Comparison of ENCODE assay signal across 20 cellular contexts in genomic region chr1:98452162-98452561, GRCh38.
DNase-seq lines count a peak whose midpoint lies in the region; ATAC-seq and TF ChIP-seq lines count a peak whose summit lies in the region.
"Had no signal": no experiment of that assay in that cellular context is flagged by ENCODE, and none has a peak within 500 bp of the region (broad histone marks: within the 10 kb centered on the region; RNA-seq: fewer than 3 reads in every experiment).

No MANE protein-coding gene starts in this region.

- ATAC-seq in GM19397 (IDR thresholded peaks at IDR 0.05; ENCODE audit: unreplicated experiment) = peak; percentile 77
- ATAC-seq in HG03442 (IDR thresholded peaks at IDR 0.05; ENCODE audit: unreplicated experiment) = peak; percentile 43
- ATAC-seq in HG02840 (IDR thresholded peaks at IDR 0.05; ENCODE audit: low FRiP score, unreplicated experiment) = no peak
- no peak for ATAC-seq in GM23338
- ATAC-seq: body of pancreas; pancreas; sciatic nerve; stimulated activated naive CD8-positive, alpha-beta T cell treated with anti-CD3 and anti-CD28 coated beads, Interleukin-15, Interleukin-2, amounts not matched to agents 100 U/mL and 50 U/mL, for 24 hours had no signal

- no peak overlapping the region for H3K23ac ChIP-seq in mesendoderm (ENCODE audit: low read length)

- no peak overlapping the region for H4K5ac ChIP-seq in mesendoderm (ENCODE audit: low read length)

- H3K36me3 ChIP-seq in BE2C = no peaks in the 10 kb centered on the region
- H3K36me3 ChIP-seq in osteoblast (ENCODE audit: insufficient read depth, low read length) = no peaks in the 10 kb centered on the region
- H3K36me3 ChIP-seq in GM23338 (ENCODE audit: insufficient read depth) = no peaks in the 10 kb centered on the region
- no peaks in the 10 kb centered on the region for H3K36me3 ChIP-seq in mesendoderm (ENCODE audit: control insufficient read depth, insufficient read depth, low read length)
- H3K36me3 ChIP-seq: pancreas had no signal

- H3K4me3 Mint-ChIP-seq in GM23338 = no peak overlapping the region
- H3K4me3 Mint-ChIP-seq: activated naive CD8-positive, alpha-beta T cell; CD4-positive, CD25-positive, alpha-beta regulatory T cell had no signal

- H3K9me2 ChIP-seq in GM23338 (ENCODE audit: insufficient read depth) = no peaks in the 10 kb centered on the region

- no peak overlapping the region for H2AK5ac ChIP-seq in mesendoderm (ENCODE audit: low read length)

- WGBS in mesendoderm (ENCODE audit: extremely low coverage, insufficient coverage, low lambda C conversion rate) = no CpG with 5 or more reads among the region's 2 CpGs

- no peaks in the 10 kb centered on the region for H3K9me3 ChIP-seq in BE2C
- H3K9me3 ChIP-seq in osteoblast (ENCODE audit: low read depth, low read length) = no peaks in the 10 kb centered on the region

- H3K4me3 ChIP-seq in BE2C (ENCODE audit: low read depth, low read length) = peak overlapping the region; percentile 44; the same call in 1 of the 2 replicates
- H3K4me3 ChIP-seq in osteoblast (ENCODE audit: insufficient read depth, low read length) = no peak overlapping the region
- H3K4me3 ChIP-seq in GM23338 = no peak overlapping the region
- H3K4me3 ChIP-seq in mesendoderm (ENCODE audit: low read length) = no peak overlapping the region
- H3K4me3 ChIP-seq: body of pancreas, lung, pancreas had no signal

- H3K27me3 ChIP-seq in BE2C (no peaks in the 10 kb centered on the region), osteoblast (ENCODE audit: insufficient read depth, low read length) (no peaks in the 10 kb centered on the region), GM23338 (ENCODE audit: insufficient read depth) (no peaks in the 10 kb centered on the region), mesendoderm (ENCODE audit: insufficient read depth, low read length, poor library complexity) (no peaks in the 10 kb centered on the region)
- H3K27me3 ChIP-seq: body of pancreas had no signal

- H3K36me3 Mint-ChIP-seq in GM23338 (ENCODE audit: low read depth) = no peaks in the 10 kb centered on the region
- H3K36me3 Mint-ChIP-seq: activated naive CD8-positive, alpha-beta T cell; CD4-positive, CD25-positive, alpha-beta regulatory T cell had no signal

- no peaks in the 10 kb centered on the region for H3K79me1 ChIP-seq in mesendoderm (ENCODE audit: low read length)

- H3K56ac ChIP-seq in mesendoderm (ENCODE audit: low read length) = no peak overlapping the region

- H3K27ac Mint-ChIP-seq in GM23338 = no peak overlapping the region
- H3K27ac Mint-ChIP-seq: activated naive CD8-positive, alpha-beta T cell; CD4-positive, CD25-positive, alpha-beta regulatory T cell had no signal

- H3K27ac ChIP-seq in osteoblast (ENCODE audit: low read depth, low read length) (no peak overlapping the region), GM23338 (ENCODE audit: low read depth) (no peak overlapping the region), mesendoderm (ENCODE audit: low read depth, low read length) (no peak overlapping the region)
- H3K27ac ChIP-seq: body of pancreas, pancreas had no signal

- H3K4ac ChIP-seq in mesendoderm (ENCODE audit: low read depth, low read length) = no peak overlapping the region

- no peak overlapping the region for H2BK120ac ChIP-seq in mesendoderm (ENCODE audit: low read depth, low read length)

- peaks cover 3% of the 10 kb centered on the region; the same call in 2 of the 3 replicates for H3K4me1 Mint-ChIP-seq in GM23338
- H3K4me1 Mint-ChIP-seq: CD4-positive, CD25-positive, alpha-beta regulatory T cell had no signal

- H3K4me1 ChIP-seq in BE2C = peaks cover 36% of the 10 kb centered on the region
- H3K4me1 ChIP-seq in osteoblast (ENCODE audit: insufficient read depth, low read length) = no peaks in the 10 kb centered on the region
- H3K4me1 ChIP-seq in GM23338 (ENCODE audit: insufficient read depth) = 0 out of 2 replicates have a peak, but pooled peaks cover 9% of the 10 kb centered on the region
- H3K4me1 ChIP-seq in mesendoderm (ENCODE audit: control insufficient read depth, low read depth, low read length) = no peaks in the 10 kb centered on the region
- H3K4me1 ChIP-seq: body of pancreas, pancreas had no signal

- H3K27me3 Mint-ChIP-seq in GM23338 (ENCODE audit: insufficient read depth, low read depth, poor library complexity) = no peaks in the 10 kb centered on the region
- H3K27me3 Mint-ChIP-seq: activated naive CD8-positive, alpha-beta T cell had no signal

- H4K20me1 ChIP-seq in osteoblast (ENCODE audit: insufficient read depth, low read length) (no peaks in the 10 kb centered on the region), GM23338 (replicated peaks; ENCODE audit: insufficient read depth) (no peaks in the 10 kb centered on the region)

- DNase-seq in BE2C (peak; percentile 63), osteoblast (ENCODE audit: insufficient read length, low spot score, missing footprints) (no peak), GM23338 (ENCODE audit: low spot score) (no peak), mesendoderm (no peak)
- DNase-seq: ACHN; activated CD4-positive, CD25-positive, alpha-beta regulatory T cell; body of pancreas; CD4-positive, CD25-positive, alpha-beta regulatory T cell; NCI-H345; pancreas; Right ventricle myocardium superior; stimulated activated naive CD8-positive, alpha-beta T cell treated with anti-CD3 and anti-CD28 coated beads, Interleukin-15, Interleukin-2, amounts not matched to agents 100 U/mL and 50 U/mL, for 24 hours; trophoblast cell had no signal

- TF ChIP-seq CTCF in BE2C (IDR thresholded peaks at IDR 0.05; ENCODE audit: low read depth, low read length) (no peak), osteoblast (IDR thresholded peaks at IDR 0.05; ENCODE audit: extremely low read depth, low read depth, low read length) (no peak), GM23338 (conservative IDR thresholded peaks at IDR 0.05; ENCODE audit: low read depth in 2 of 2) (no peak)

- H3K4me2 ChIP-seq in osteoblast (ENCODE audit: insufficient read depth, low read length) (no peak overlapping the region), GM23338 (no peak overlapping the region), mesendoderm (ENCODE audit: low read length) (no peak overlapping the region)

- no peak overlapping the region for H4K8ac ChIP-seq in mesendoderm (ENCODE audit: low read depth, low read length)

- no peak overlapping the region for H3K18ac ChIP-seq in mesendoderm (ENCODE audit: low read length)

- no peaks in the 10 kb centered on the region for H3K79me2 ChIP-seq in osteoblast (ENCODE audit: insufficient read depth, low read length)
- H3K79me2 ChIP-seq in GM23338 (replicated peaks; ENCODE audit: insufficient read depth) = no peaks in the 10 kb centered on the region
- H3K79me2 ChIP-seq in mesendoderm (ENCODE audit: control insufficient read depth, insufficient read depth, low read length) = no peaks in the 10 kb centered on the region

- no peak overlapping the region for H2BK15ac ChIP-seq in mesendoderm (replicated peaks; ENCODE audit: low read depth)

- H3K9ac ChIP-seq in mesendoderm (ENCODE audit: low read length) = no peak overlapping the region

- H3K9me3 Mint-ChIP-seq in GM23338 = no peaks in the 10 kb centered on the region

- H2AFZ ChIP-seq in osteoblast (ENCODE audit: low read length) (no peak overlapping the region), GM23338 (no peak overlapping the region)

- H2BK5ac ChIP-seq in mesendoderm (ENCODE audit: low read length) = no peak overlapping the region

- no peaks in the 10 kb centered on the region for H3F3A ChIP-seq in GM23338 (replicated peaks; ENCODE audit: low read depth)

TF ChIP-seq in PFSK-1, 5 proteins besides CTCF, POLR2A, EP300 and RAD21 (continues in another document):
- no peak for TF ChIP-seq FOXP2 (optimal IDR thresholded peaks at IDR 0.05; ENCODE audit: borderline replicate concordance, extremely low read depth, extremely low read length, insufficient read depth)

TF ChIP-seq in GM23338, 12 proteins besides CTCF, POLR2A, EP300 and RAD21 (continues in another document):
- TF ChIP-seq ZNF114 (CRISPR knock-in tag; IDR thresholded peaks at IDR 0.05) (no peak), EZH2 (IDR thresholded peaks at IDR 0.05; ENCODE audit: low read depth, unreplicated experiment) (no peak), NANOG (IDR thresholded peaks at IDR 0.05; ENCODE audit: borderline replicate concordance) (no peak), ZNF331 (CRISPR knock-in tag; IDR thresholded peaks at IDR 0.05; ENCODE audit: low read depth) (no peak), CREB1 (CRISPR knock-in tag; IDR thresholded peaks at IDR 0.05; ENCODE audit: low read depth) (no peak), JUNB (IDR thresholded peaks at IDR 0.05; ENCODE audit: unreplicated experiment) (no peak), POLR2AphosphoS5 (IDR thresholded peaks at IDR 0.05; ENCODE audit: low read depth) (no peak)
- TF ChIP-seq, protein P1, sequence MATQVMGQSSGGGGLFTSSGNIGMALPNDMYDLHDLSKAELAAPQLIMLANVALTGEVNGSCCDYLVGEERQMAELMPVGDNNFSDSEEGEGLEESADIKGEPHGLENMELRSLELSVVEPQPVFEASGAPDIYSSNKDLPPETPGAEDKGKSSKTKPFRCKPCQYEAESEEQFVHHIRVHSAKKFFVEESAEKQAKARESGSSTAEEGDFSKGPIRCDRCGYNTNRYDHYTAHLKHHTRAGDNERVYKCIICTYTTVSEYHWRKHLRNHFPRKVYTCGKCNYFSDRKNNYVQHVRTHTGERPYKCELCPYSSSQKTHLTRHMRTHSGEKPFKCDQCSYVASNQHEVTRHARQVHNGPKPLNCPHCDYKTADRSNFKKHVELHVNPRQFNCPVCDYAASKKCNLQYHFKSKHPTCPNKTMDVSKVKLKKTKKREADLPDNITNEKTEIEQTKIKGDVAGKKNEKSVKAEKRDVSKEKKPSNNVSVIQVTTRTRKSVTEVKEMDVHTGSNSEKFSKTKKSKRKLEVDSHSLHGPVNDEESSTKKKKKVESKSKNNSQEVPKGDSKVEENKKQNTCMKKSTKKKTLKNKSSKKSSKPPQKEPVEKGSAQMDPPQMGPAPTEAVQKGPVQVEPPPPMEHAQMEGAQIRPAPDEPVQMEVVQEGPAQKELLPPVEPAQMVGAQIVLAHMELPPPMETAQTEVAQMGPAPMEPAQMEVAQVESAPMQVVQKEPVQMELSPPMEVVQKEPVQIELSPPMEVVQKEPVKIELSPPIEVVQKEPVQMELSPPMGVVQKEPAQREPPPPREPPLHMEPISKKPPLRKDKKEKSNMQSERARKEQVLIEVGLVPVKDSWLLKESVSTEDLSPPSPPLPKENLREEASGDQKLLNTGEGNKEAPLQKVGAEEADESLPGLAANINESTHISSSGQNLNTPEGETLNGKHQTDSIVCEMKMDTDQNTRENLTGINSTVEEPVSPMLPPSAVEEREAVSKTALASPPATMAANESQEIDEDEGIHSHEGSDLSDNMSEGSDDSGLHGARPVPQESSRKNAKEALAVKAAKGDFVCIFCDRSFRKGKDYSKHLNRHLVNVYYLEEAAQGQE (IDR thresholded peaks at IDR 0.05; ENCODE audit: unreplicated experiment) = no peak

Comparison
In these comparisons a context has a peak if more than half of its experiments do, and no peak if none do; other contexts are left out.
1. ATAC-seq: peak in GM19397 (single experiment) and HG03442 (single experiment); none in HG02840 (single experiment) and GM23338 (single experiment).